ENCODE assay signal across 1 cellular context in the genomic region with DNA sequence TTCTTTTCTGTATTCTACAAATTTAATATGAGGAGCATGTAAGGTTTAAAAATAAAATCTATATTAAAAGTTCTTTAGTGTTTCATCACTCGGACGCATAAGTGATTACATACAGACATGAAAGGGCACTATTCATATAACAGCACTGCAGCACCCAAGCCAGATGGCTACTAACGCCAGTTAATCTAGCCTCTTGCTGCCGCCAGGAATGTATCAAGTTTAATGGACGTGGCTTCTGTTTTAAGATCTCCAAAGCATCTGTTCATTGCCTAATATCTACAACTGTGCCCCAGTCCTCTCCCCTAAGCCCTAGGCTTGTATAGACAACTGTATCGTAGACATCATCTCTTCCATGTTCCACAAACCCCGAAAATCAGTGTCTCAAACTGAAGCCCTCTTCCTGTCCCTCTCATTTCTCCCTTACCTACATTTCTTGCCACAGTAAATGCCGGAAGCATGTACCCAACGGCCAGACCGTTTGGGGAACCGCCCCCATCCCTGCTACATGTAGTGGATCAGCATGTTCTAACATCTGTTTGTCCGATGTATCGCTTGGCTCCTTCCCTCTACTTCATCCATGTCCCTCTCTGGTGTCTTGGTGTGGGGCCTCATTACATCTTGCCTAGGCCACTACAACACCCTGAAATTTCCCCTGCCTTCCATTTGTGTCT.
TF ChIP-seq lines count a peak whose summit lies in the region.

No MANE protein-coding gene starts in this region.

TF ChIP-seq in IMR-90, 13 proteins besides CTCF, POLR2A, EP300 and RAD21 (continued from another document):
- TF ChIP-seq, protein P1, sequence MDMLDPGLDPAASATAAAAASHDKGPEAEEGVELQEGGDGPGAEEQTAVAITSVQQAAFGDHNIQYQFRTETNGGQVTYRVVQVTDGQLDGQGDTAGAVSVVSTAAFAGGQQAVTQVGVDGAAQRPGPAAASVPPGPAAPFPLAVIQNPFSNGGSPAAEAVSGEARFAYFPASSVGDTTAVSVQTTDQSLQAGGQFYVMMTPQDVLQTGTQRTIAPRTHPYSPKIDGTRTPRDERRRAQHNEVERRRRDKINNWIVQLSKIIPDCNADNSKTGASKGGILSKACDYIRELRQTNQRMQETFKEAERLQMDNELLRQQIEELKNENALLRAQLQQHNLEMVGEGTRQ (IDR thresholded peaks at IDR 0.05; ENCODE audit: low read depth, low read length) = no peak
- TF ChIP-seq NFE2L2 (IDR thresholded peaks at IDR 0.05; ENCODE audit: low read depth, low read length) (no peak), BHLHE40 (IDR thresholded peaks at IDR 0.05; ENCODE audit: low read depth, low read length) (no peak), MAFK (IDR thresholded peaks at IDR 0.05; ENCODE audit: low read depth, low read length) (no peak), FOS (IDR thresholded peaks at IDR 0.05; ENCODE audit: low read depth, low read length) (no peak), CEBPB (IDR thresholded peaks at IDR 0.05; ENCODE audit: low read depth, low read length) (no peak)
